In the genomic region with DNA sequence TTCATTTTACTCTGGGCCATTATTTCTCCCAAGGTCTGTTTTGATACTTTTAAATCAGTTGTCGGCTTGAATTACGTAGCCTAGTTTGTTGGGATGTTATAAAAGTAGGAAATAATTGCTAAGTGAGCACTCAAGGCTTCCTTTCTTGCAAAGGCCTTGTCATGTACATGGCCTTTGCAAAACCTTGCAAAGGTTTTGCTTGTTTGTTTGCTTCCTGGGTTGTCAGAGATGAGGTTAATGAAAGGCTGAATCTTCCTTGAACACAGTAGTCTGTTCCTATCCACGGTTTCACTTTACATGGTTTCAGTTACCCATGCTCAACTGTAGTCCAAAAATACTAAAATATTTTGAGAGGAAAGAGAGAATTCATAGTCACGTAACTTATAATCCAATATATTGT, we compare ENCODE assay signal across 25 cellular contexts.
"Had no signal": no experiment of that assay in that cellular context is flagged by ENCODE, and none has a peak within 500 bp of the region (broad histone marks: within the 10 kb centered on the region; RNA-seq: fewer than 3 reads in every experiment).

No MANE protein-coding gene starts in this region.

- H3K9me3 Mint-ChIP-seq: activated CD4-positive, alpha-beta memory T cell treated with anti-CD3 and anti-CD28 coated beads for 36 hours; activated naive CD4-positive, alpha-beta T cell treated with anti-CD3 and anti-CD28 coated beads for 36 hours; activated naive CD8-positive, alpha-beta T cell treated with anti-CD3 and anti-CD28 coated beads, Interleukin-2, amount 10 ng/mL, durations not matched to agents 7 days and 5 days; activated T-cell treated with anti-CD3 and anti-CD28 coated beads, Interleukin-2, amount 50 U/mL, for 72 hours had no signal

- H3K4me1 ChIP-seq: breast epithelium, left lung, spleen, upper lobe of left lung had no signal

- H3K27me3 ChIP-seq: breast epithelium, left lung, spleen, upper lobe of left lung had no signal

- DNase-seq: activated CD4-positive, alpha-beta memory T cell treated with anti-CD3 and anti-CD28 coated beads for 36 hours; activated CD4-positive, alpha-beta T cell treated with anti-CD3 and anti-CD28 coated beads for 4 hours; activated CD4-positive, CD25-positive, alpha-beta regulatory T cell; activated effector memory CD4-positive, alpha-beta T cell treated with Interleukin-2 at 50 U/mL for 16 hours; activated naive CD4-positive, alpha-beta T cell treated with anti-CD3 and anti-CD28 coated beads for 36 hours; activated naive CD8-positive, alpha-beta T cell treated with anti-CD3 and anti-CD28 coated beads, Interleukin-2, amount 10 ng/mL, durations not matched to agents 7 days and 5 days; activated T-cell treated with anti-CD3 and anti-CD28 coated beads, Interleukin-2, amount 50 U/mL, for 72 hours; amniotic stem cell; effector memory CD4-positive, alpha-beta T cell; hippocampal formation; kidney glomerular epithelial cell; left lung; naive thymus-derived CD4-positive, alpha-beta T cell; retina; spleen; stimulated activated CD4-positive, alpha-beta T cell treated with anti-CD3 and anti-CD28 coated beads, Interleukin-4, amount 100 ng/mL, for 1 hour; stimulated activated naive CD4-positive, alpha-beta T cell; T-helper 9 cell; upper lobe of left lung had no signal

- ATAC-seq: activated T-cell treated with anti-CD3 and anti-CD28 coated beads, Interleukin-2, amount 50 U/mL, for 72 hours; esophagus mucosa; left lung; naive thymus-derived CD4-positive, alpha-beta T cell had no signal

- H3K9me3 ChIP-seq: breast epithelium, thoracic aorta, upper lobe of left lung had no signal

- H3K4me3 ChIP-seq: breast epithelium, left lung, lung, spleen, thoracic aorta, upper lobe of left lung had no signal

- H3K4me3 Mint-ChIP-seq: activated CD4-positive, alpha-beta memory T cell treated with anti-CD3 and anti-CD28 coated beads for 36 hours; activated naive CD4-positive, alpha-beta T cell treated with anti-CD3 and anti-CD28 coated beads for 36 hours; activated naive CD8-positive, alpha-beta T cell treated with anti-CD3 and anti-CD28 coated beads, Interleukin-2, amount 10 ng/mL, durations not matched to agents 7 days and 5 days; activated T-cell treated with anti-CD3 and anti-CD28 coated beads, Interleukin-2, amount 50 U/mL, for 72 hours; central memory CD8-positive, alpha-beta T cell; naive thymus-derived CD4-positive, alpha-beta T cell had no signal

- H3K27me3 Mint-ChIP-seq: activated CD4-positive, alpha-beta memory T cell treated with anti-CD3 and anti-CD28 coated beads for 36 hours; activated naive CD8-positive, alpha-beta T cell treated with anti-CD3 and anti-CD28 coated beads, Interleukin-2, amount 10 ng/mL, durations not matched to agents 7 days and 5 days; central memory CD8-positive, alpha-beta T cell; naive thymus-derived CD4-positive, alpha-beta T cell; progenitor cell of endocrine pancreas had no signal

- H3K36me3 Mint-ChIP-seq: activated CD4-positive, alpha-beta memory T cell treated with anti-CD3 and anti-CD28 coated beads for 36 hours; activated naive CD8-positive, alpha-beta T cell treated with anti-CD3 and anti-CD28 coated beads, Interleukin-2, amount 10 ng/mL, durations not matched to agents 7 days and 5 days; naive thymus-derived CD4-positive, alpha-beta T cell had no signal

- H3K27ac ChIP-seq: breast epithelium, left lung, spleen, thoracic aorta, upper lobe of left lung had no signal

- H3K4me1 Mint-ChIP-seq: activated naive CD8-positive, alpha-beta T cell treated with anti-CD3 and anti-CD28 coated beads, Interleukin-2, amount 10 ng/mL, durations not matched to agents 7 days and 5 days; central memory CD8-positive, alpha-beta T cell had no signal

- H3K27ac Mint-ChIP-seq: activated CD4-positive, alpha-beta memory T cell treated with anti-CD3 and anti-CD28 coated beads for 36 hours; activated naive CD4-positive, alpha-beta T cell treated with anti-CD3 and anti-CD28 coated beads for 36 hours; activated naive CD8-positive, alpha-beta T cell treated with anti-CD3 and anti-CD28 coated beads, Interleukin-2, amount 10 ng/mL, durations not matched to agents 7 days and 5 days; activated T-cell treated with anti-CD3 and anti-CD28 coated beads, Interleukin-2, amount 50 U/mL, for 72 hours; naive thymus-derived CD4-positive, alpha-beta T cell; progenitor cell of endocrine pancreas had no signal

- H3K36me3 ChIP-seq: breast epithelium, left lung, spleen, thoracic aorta, upper lobe of left lung had no signal
